14 cellular contexts compared by ENCODE assay signal in genomic region chr17:30124273-30124796, GRCh38.
"Had no signal": no experiment of that assay in that cellular context is flagged by ENCODE, and none has a peak within 500 bp of the region (broad histone marks: within the 10 kb centered on the region; RNA-seq: fewer than 3 reads in every experiment).

No MANE protein-coding gene starts in this region.

- H3K27ac ChIP-seq: epithelial cell of prostate, gastroesophageal sphincter, left lung, neural progenitor cell, parathyroid adenoma, skin epidermis, thyroid gland, uterus had no signal

- H3K36me3 ChIP-seq: uterus had no signal

- H3K4me2 ChIP-seq: neural progenitor cell had no signal

- H3K27me3 Mint-ChIP-seq: activated CD8-positive, alpha-beta T cell treated with anti-CD3 and anti-CD28 coated beads for 36 hours; activated naive CD4-positive, alpha-beta T cell treated with anti-CD3 and anti-CD28 coated beads, Interleukin-2, amount 10 ng/mL, durations not matched to agents 7 days and 5 days; activated T-helper 17 cell treated with anti-CD3 and anti-CD28 coated beads, Interleukin-2, amount 50 U/mL, for 72 hours had no signal

- H3K9ac ChIP-seq: neural progenitor cell, parathyroid adenoma had no signal

- H3K4me3 ChIP-seq: gastroesophageal sphincter, left lung, neural progenitor cell, skin epidermis, thyroid gland, uterus had no signal

- H3K27me3 ChIP-seq: gastroesophageal sphincter, left lung, neural progenitor cell, thyroid gland, uterus had no signal

- H3K27ac Mint-ChIP-seq: activated CD8-positive, alpha-beta T cell treated with anti-CD3 and anti-CD28 coated beads for 36 hours; activated naive CD4-positive, alpha-beta T cell treated with anti-CD3 and anti-CD28 coated beads, Interleukin-2, amount 10 ng/mL, durations not matched to agents 7 days and 5 days; activated T-helper 17 cell treated with anti-CD3 and anti-CD28 coated beads, Interleukin-2, amount 50 U/mL, for 72 hours; neural progenitor cell had no signal

- H3K9me3 ChIP-seq: gastroesophageal sphincter, left lung, thyroid gland, uterus had no signal

- H2AFZ ChIP-seq: neural progenitor cell, parathyroid adenoma had no signal

- H3K9me3 Mint-ChIP-seq: activated CD8-positive, alpha-beta T cell treated with anti-CD3 and anti-CD28 coated beads for 36 hours; activated naive CD4-positive, alpha-beta T cell treated with anti-CD3 and anti-CD28 coated beads, Interleukin-2, amount 10 ng/mL, durations not matched to agents 7 days and 5 days; activated T-helper 17 cell treated with anti-CD3 and anti-CD28 coated beads, Interleukin-2, amount 50 U/mL, for 72 hours; neural progenitor cell had no signal

- H3K4me3 Mint-ChIP-seq: activated CD8-positive, alpha-beta T cell treated with anti-CD3 and anti-CD28 coated beads for 36 hours; activated naive CD4-positive, alpha-beta T cell treated with anti-CD3 and anti-CD28 coated beads, Interleukin-2, amount 10 ng/mL, durations not matched to agents 7 days and 5 days; activated T-helper 17 cell treated with anti-CD3 and anti-CD28 coated beads, Interleukin-2, amount 50 U/mL, for 72 hours; neural progenitor cell had no signal

- ATAC-seq: activated CD8-positive, alpha-beta T cell treated with anti-CD3 and anti-CD28 coated beads for 36 hours; activated T-helper 17 cell treated with anti-CD3 and anti-CD28 coated beads, Interleukin-2, amount 50 U/mL, for 72 hours; gastroesophageal sphincter; left lung had no signal

- H3K4me1 ChIP-seq: neural progenitor cell, parathyroid adenoma, uterus had no signal

- DNase-seq: activated CD8-positive, alpha-beta memory T cell treated with anti-CD3 and anti-CD28 coated beads, Interleukin-2, amount 50 U/mL, for 48 hours; activated CD8-positive, alpha-beta T cell treated with anti-CD3 and anti-CD28 coated beads for 36 hours; activated naive CD4-positive, alpha-beta T cell treated with anti-CD3 and anti-CD28 coated beads, Interleukin-2, amount 10 ng/mL, durations not matched to agents 7 days and 5 days; left lung; mesendoderm; T1000; thyroid gland; uterus had no signal
